In genomic region chr2:43269706-43270105, GRCh38 we compare ENCODE assay signal across 7 cellular contexts. TPM values are rescaled to one million over a fixed set of nuclear protein-coding genes. Genes with fewer than 3 reads are reported as not detected.
DNase-seq lines count a peak whose midpoint lies in the region; ATAC-seq and TF ChIP-seq lines count a peak whose summit lies in the region.

No MANE protein-coding gene starts in this region.

- H3K9ac ChIP-seq in subcutaneous abdominal adipose tissue (ENCODE audit: low read length in 5 of 5) = peak overlapping the region in 3 of 5 donors; percentile 29 to 68 (median 35)

- peaks cover 22 to 74% (median 58%) of the 10 kb centered on the region in 5 donors for H3K4me1 ChIP-seq in subcutaneous abdominal adipose tissue (ENCODE audit: control insufficient read depth in 5 of 5, insufficient read depth in 5 of 5, low read length in 5 of 5)

- DNase-seq in HT1080 (ENCODE audit: low read depth) (peak; percentile 71), astrocyte of the spinal cord (ENCODE audit: low read depth, low spot score) (peak; percentile 92), kidney glomerular epithelial cell (lab: John Stamatoyannopoulos, UW) (peak; percentile 14), NCI-H524 (lab: John Stamatoyannopoulos, UW) (no peak)

- peaks cover 0 to 2% (median 0%) of the 10 kb centered on the region in 5 donors for H3K36me3 ChIP-seq in subcutaneous abdominal adipose tissue (ENCODE audit: control insufficient read depth in 5 of 5, insufficient read depth in 5 of 5, low read length in 5 of 5)

- no peaks in the 10 kb centered on the region for H3K27me3 ChIP-seq in subcutaneous abdominal adipose tissue (ENCODE audit: control insufficient read depth in 5 of 5, insufficient read depth in 4 of 5, low read length in 5 of 5)

- H3K4me3 ChIP-seq in astrocyte of the spinal cord (ENCODE audit: low read depth, low read length) = no peak overlapping the region
- H3K4me3 ChIP-seq in subcutaneous abdominal adipose tissue (ENCODE audit: low read depth in 1 of 5, low read length in 5 of 5) = peak overlapping the region in 1 of 5 donors; percentile 29

- TF ChIP-seq CTCF in astrocyte of the spinal cord (IDR thresholded peaks at IDR 0.05; ENCODE audit: low read depth, low read length) = no peak

- peak overlapping the region; percentile 88 for H3K27ac ChIP-seq in subcutaneous abdominal adipose tissue (ENCODE audit: low read depth, low read length)

- ATAC-seq in HG02973 (IDR thresholded peaks at IDR 0.05; ENCODE audit: unreplicated experiment) (no peak), HG03432 (IDR thresholded peaks at IDR 0.05; ENCODE audit: unreplicated experiment) (no peak)

- in situ Hi-C loops in astrocyte of the spinal cord (cut with HindIII; ENCODE audit: low sequenced_read_pairs) = no loop called here

- H3K9me3 ChIP-seq in subcutaneous abdominal adipose tissue (ENCODE audit: control insufficient read depth in 5 of 5, low read length in 5 of 5) = no peaks in the 10 kb centered on the region

RNA-seq across cellular contexts. Expression of gene ZFP36L2, which starts 43.3 kb away (rescaled TPM):
- total RNA-seq in HT1080 (2014; rRNA removed; shearing (Covaris generic)) = 1.7 and 3.6 TPM in 2 replicates
- 12.6 and 13.4 TPM in 2 replicates for polyA plus RNA-seq in HT1080 (2015; cell fraction: cytosol; rRNA removed)
- 8.2 and 8.4 TPM in 2 replicates for polyA plus RNA-seq in HT1080 (2015; cell fraction: nucleus; rRNA removed)

Comparison
In these comparisons a context has a peak if more than half of its experiments do, and no peak if none do; other contexts are left out.
1. DNase-seq: peak in HT1080 (single experiment), astrocyte of the spinal cord (single experiment) and kidney glomerular epithelial cell (single experiment); none in NCI-H524 (0 of 2).